14 cellular contexts compared by ENCODE assay signal in genomic region chr13:107370036-107370785, GRCh38.
DNase-seq lines count a peak whose midpoint lies in the region; TF ChIP-seq lines count a peak whose summit lies in the region.
"Had no signal": no experiment of that assay in that cellular context is flagged by ENCODE, and none has a peak within 500 bp of the region (broad histone marks: within the 10 kb centered on the region; RNA-seq: fewer than 3 reads in every experiment).

No MANE protein-coding gene starts in this region.

- H3K4me3 ChIP-seq in SK-N-SH (ENCODE audit: low read depth in 2 of 2, low read length in 1 of 2): 0 out of 4 replicates have a peak overlapping the region, but pooled peaks of 1 of the 2 experiments have one; percentile 3
- no peak overlapping the region for H3K4me3 ChIP-seq in PC-9
- no peak overlapping the region for H3K4me3 ChIP-seq in mammary epithelial cell (replicated peaks in 1 of 3; ENCODE audit: insufficient read depth in 1 of 3, low read depth in 2 of 3, low read length in 3 of 3)

- no TSS peak for BruUV-seq in PC-9 (replicated peaks; lab: Mats Ljungman, UMichigan)
- no TSS peak for BruUV-seq in mammary epithelial cell (replicated peaks; lab: Mats Ljungman, UMichigan)

- H3K27me3 Mint-ChIP-seq in osteocyte (ENCODE audit: unreplicated experiment): no peaks in the 10 kb centered on the region
- H3K27me3 Mint-ChIP-seq: activated CD4-positive, alpha-beta memory T cell treated with anti-CD3 and anti-CD28 coated beads for 36 hours had no signal

- peak overlapping the region; percentile 26; the same call in 1 of the 2 replicates for H3K9ac ChIP-seq in SK-N-SH
- H3K9ac ChIP-seq in mammary epithelial cell (ENCODE audit: insufficient read depth, low read length): no peak overlapping the region
- H3K9ac ChIP-seq: parathyroid adenoma had no signal

- H3K4me1 ChIP-seq in SK-N-SH (ENCODE audit: control insufficient read depth in 1 of 2, insufficient read depth in 2 of 2, low read depth in 1 of 2, low read length in 1 of 2): peaks cover 0 to 44% of the 10 kb centered on the region in 2 experiments
- peaks cover 7% of the 10 kb centered on the region for H3K4me1 ChIP-seq in PC-9 (replicated peaks; ENCODE audit: insufficient read depth)
- H3K4me1 ChIP-seq in mammary epithelial cell (ENCODE audit: insufficient read depth, low read length): no peaks in the 10 kb centered on the region
- H3K4me1 ChIP-seq: parathyroid adenoma had no signal

- no peaks in the 10 kb centered on the region for H3K9me3 Mint-ChIP-seq in osteocyte (ENCODE audit: unreplicated experiment)

- 36% methylated on average over 7 of the region's 7 CpGs for WGBS in SK-N-SH (ENCODE audit: low lambda C conversion rate)
- WGBS in mammary epithelial cell (ENCODE audit: low coverage, missing lambda C conversion rate): 28% methylated on average over 6 of the region's 7 CpGs

- H3K36me3 Mint-ChIP-seq in osteocyte (ENCODE audit: unreplicated experiment): no peaks in the 10 kb centered on the region
- H3K36me3 Mint-ChIP-seq: activated CD4-positive, alpha-beta memory T cell treated with anti-CD3 and anti-CD28 coated beads for 36 hours had no signal

- H3K9me2 ChIP-seq in SK-N-SH: no peaks in the 10 kb centered on the region
- no peaks in the 10 kb centered on the region for H3K9me2 ChIP-seq in PC-9 (ENCODE audit: insufficient read depth)

- H3F3A ChIP-seq in SK-N-SH (replicated peaks; ENCODE audit: insufficient read depth) (peaks cover 53% of the 10 kb centered on the region), PC-9 (ENCODE audit: insufficient read depth, low read depth) (no peaks in the 10 kb centered on the region)

- peak overlapping the region in 1 of 2 experiments; percentile 83; a peak in 3 of 4 replicates for H3K27ac ChIP-seq in SK-N-SH (ENCODE audit: low read depth in 2 of 2, low read length in 1 of 2)
- H3K27ac ChIP-seq in PC-9: no peak overlapping the region
- no peak overlapping the region for H3K27ac ChIP-seq in mammary epithelial cell (ENCODE audit: insufficient read depth, low read depth, low read length)
- H3K27ac ChIP-seq: parathyroid adenoma had no signal

- H2AFZ ChIP-seq in SK-N-SH (ENCODE audit: low read depth): peak overlapping the region; percentile 46; the same call in 1 of the 2 replicates
- no peak overlapping the region for H2AFZ ChIP-seq in PC-9
- H2AFZ ChIP-seq in mammary epithelial cell (ENCODE audit: low read depth, low read length): no peak overlapping the region
- H2AFZ ChIP-seq: parathyroid adenoma had no signal

- POLR2A ChIA-PET in SK-N-SH (lab: Yijun Ruan, JAX): no interaction called here
- POLR2A ChIA-PET in PC-9 (lab: Charles Lee; ENCODE audit: unreplicated experiment): no interaction called here

- H3K27me3 ChIP-seq in SK-N-SH (ENCODE audit: insufficient read depth): no peaks in the 10 kb centered on the region
- no peaks in the 10 kb centered on the region for H3K27me3 ChIP-seq in PC-9 (ENCODE audit: insufficient read depth, low read depth)
- H3K27me3 ChIP-seq in mammary epithelial cell (ENCODE audit: insufficient read depth, low read length): no peaks in the 10 kb centered on the region

- 0 out of 4 replicates have a peak, but pooled peaks of 1 of the 2 experiments have one; percentile 34 for TF ChIP-seq EP300 in SK-N-SH (IDR thresholded peaks at IDR 0.05; ENCODE audit: borderline replicate concordance in 1 of 2, low read depth in 1 of 2, low read length in 1 of 2)

- H3K9me3 ChIP-seq in SK-N-SH (no peaks in the 10 kb centered on the region), PC-9 (ENCODE audit: insufficient read depth, low read depth) (no peaks in the 10 kb centered on the region), mammary epithelial cell (replicated peaks; ENCODE audit: insufficient read depth, low read length) (peaks cover 4% of the 10 kb centered on the region)

- intact Hi-C loops in PC-9 (cut with micrococcal nuclease; ENCODE audit: unreplicated experiment) (loop anchor here (5.0 to 10.0 kb wide), 2 partner anchors 282 to 785 kb away; no protein-coding TSS in a partner anchor), mammary epithelial cell (cut with micrococcal nuclease) (no loop called here)

- no peak overlapping the region for H3K4me3 Mint-ChIP-seq in osteocyte (ENCODE audit: unreplicated experiment)
- H3K4me3 Mint-ChIP-seq: activated CD4-positive, alpha-beta memory T cell treated with anti-CD3 and anti-CD28 coated beads for 36 hours had no signal

- dilution Hi-C loops in mammary epithelial cell (cut with HindIII; ENCODE audit: low sequenced_read_pairs): no loop called here

- peak overlapping the region; percentile 73 for H3K27ac Mint-ChIP-seq in osteocyte (ENCODE audit: unreplicated experiment)
- H3K27ac Mint-ChIP-seq: activated CD4-positive, alpha-beta memory T cell treated with anti-CD3 and anti-CD28 coated beads for 36 hours had no signal

- H3K4me2 ChIP-seq in SK-N-SH (peak overlapping the region; percentile 68), PC-9 (no peak overlapping the region), mammary epithelial cell (ENCODE audit: insufficient read depth, low read depth, low read length) (no peak overlapping the region)

- no peak for TF ChIP-seq RAD21 in SK-N-SH (IDR thresholded peaks at IDR 0.05; ENCODE audit: low read length)

- H4K20me1 ChIP-seq in SK-N-SH (ENCODE audit: insufficient read depth) (no peaks in the 10 kb centered on the region), PC-9 (ENCODE audit: insufficient read depth) (no peaks in the 10 kb centered on the region), mammary epithelial cell (ENCODE audit: insufficient read depth, low read length) (no peaks in the 10 kb centered on the region)

- peak; percentile 15 for DNase-seq in GM04503 (ENCODE audit: low read depth)
- no peak for DNase-seq in SK-N-SH
- DNase-seq in fibroblast of gingiva (ENCODE audit: low read depth): peak; percentile 56
- DNase-seq in osteocyte (ENCODE audit: extremely low spot score, unreplicated experiment): no peak
- no peak for DNase-seq in cortex of kidney (lab: John Stamatoyannopoulos, UW)
- no peak for DNase-seq in NCI-H82 treated with DMSO at 0.1 percent for 48 hours (lab: John Stamatoyannopoulos, UW; ENCODE audit: unreplicated experiment)
- DNase-seq in PC-9: no peak
- DNase-seq in mammary epithelial cell: no peak
- DNase-seq: activated CD4-positive, alpha-beta memory T cell treated with anti-CD3 and anti-CD28 coated beads for 36 hours; NCI-H2081; NCI-H748 treated with DMSO at 0.1 percent for 48 hours; SHP77 treated with DMSO at 0.1 percent for 48 hours; T1000 had no signal

- CTCF ChIA-PET in SK-N-SH (lab: Yijun Ruan, JAX) (interaction anchor here (0.7 to 1.6 kb wide), 4 partner anchors 165 to 786 kb away, joined by 3 to 5 read pairs (median 4); no protein-coding TSS in a partner anchor), PC-9 (lab: Charles Lee) (interaction anchor here (0.7 kb wide), 1 partner anchor 280 kb away, joined by 4 read pairs; no protein-coding TSS in a partner anchor), mammary epithelial cell (lab: Charles Lee; ENCODE audit: low non-redundant PET) (no interaction called here)

- in situ Hi-C loops in mammary epithelial cell (cut with MboI; ENCODE audit: low sequenced_read_pairs in 2 of 2): no loop called here

- no peaks in the 10 kb centered on the region for H3K36me3 ChIP-seq in SK-N-SH (replicated peaks in 1 of 2; ENCODE audit: control insufficient read depth in 1 of 2, insufficient read depth in 2 of 2, low read length in 1 of 2)
- H3K36me3 ChIP-seq in PC-9 (ENCODE audit: low read depth): no peaks in the 10 kb centered on the region
- no peaks in the 10 kb centered on the region for H3K36me3 ChIP-seq in mammary epithelial cell (ENCODE audit: insufficient read depth, low read length)

- H3K79me2 ChIP-seq in SK-N-SH (ENCODE audit: insufficient read depth): peaks cover 22% of the 10 kb centered on the region
- no peaks in the 10 kb centered on the region for H3K79me2 ChIP-seq in PC-9 (ENCODE audit: low read depth)
- no peaks in the 10 kb centered on the region for H3K79me2 ChIP-seq in mammary epithelial cell (ENCODE audit: insufficient read depth, low read length)
- H3K79me2 ChIP-seq: parathyroid adenoma had no signal

- peaks cover 44% of the 10 kb centered on the region for H3K4me1 Mint-ChIP-seq in osteocyte (ENCODE audit: unreplicated experiment)

- no peak; the same call in 1 of the 2 replicates for TF ChIP-seq CTCF in SK-N-SH (IDR thresholded peaks at IDR 0.05)
- no peak for TF ChIP-seq CTCF in osteocyte (IDR thresholded peaks at IDR 0.05)
- no peak for TF ChIP-seq CTCF in PC-9 (conservative IDR thresholded peaks at IDR 0.05)
- no peak for TF ChIP-seq CTCF in mammary epithelial cell (conservative IDR thresholded peaks at IDR 0.05 in 1 of 2, IDR thresholded peaks at IDR 0.05 in 1 of 2; ENCODE audit: extremely low read depth in 1 of 2, insufficient read depth in 1 of 2, low read depth in 1 of 2, low read length in 2 of 2)

TF ChIP-seq in SK-N-SH, 30 proteins besides CTCF, POLR2A, EP300 and RAD21 (continues in another document):
- TF ChIP-seq MAX (IDR thresholded peaks at IDR 0.05; ENCODE audit: low read depth) (peak; percentile 89), FOXM1 (IDR thresholded peaks at IDR 0.05; ENCODE audit: low read depth) (no peak), USF1 (IDR thresholded peaks at IDR 0.05; ENCODE audit: borderline replicate concordance, low read depth) (no peak), POLR2AphosphoS5 (IDR thresholded peaks at IDR 0.05; ENCODE audit: low read depth, low read length) (no peak)

Comparison
In these comparisons a context has a peak if more than half of its experiments do, and no peak if none do; other contexts are left out.
1. DNase-seq: peak in GM04503 (single experiment) and fibroblast of gingiva (single experiment); none in SK-N-SH (single experiment), osteocyte (single experiment), cortex of kidney (single experiment), NCI-H82 treated with DMSO at 0.1 percent for 48 hours (single experiment), PC-9 (0 of 2) and mammary epithelial cell (single experiment).